9 cellular contexts compared by ENCODE assay signal in the genomic region with DNA sequence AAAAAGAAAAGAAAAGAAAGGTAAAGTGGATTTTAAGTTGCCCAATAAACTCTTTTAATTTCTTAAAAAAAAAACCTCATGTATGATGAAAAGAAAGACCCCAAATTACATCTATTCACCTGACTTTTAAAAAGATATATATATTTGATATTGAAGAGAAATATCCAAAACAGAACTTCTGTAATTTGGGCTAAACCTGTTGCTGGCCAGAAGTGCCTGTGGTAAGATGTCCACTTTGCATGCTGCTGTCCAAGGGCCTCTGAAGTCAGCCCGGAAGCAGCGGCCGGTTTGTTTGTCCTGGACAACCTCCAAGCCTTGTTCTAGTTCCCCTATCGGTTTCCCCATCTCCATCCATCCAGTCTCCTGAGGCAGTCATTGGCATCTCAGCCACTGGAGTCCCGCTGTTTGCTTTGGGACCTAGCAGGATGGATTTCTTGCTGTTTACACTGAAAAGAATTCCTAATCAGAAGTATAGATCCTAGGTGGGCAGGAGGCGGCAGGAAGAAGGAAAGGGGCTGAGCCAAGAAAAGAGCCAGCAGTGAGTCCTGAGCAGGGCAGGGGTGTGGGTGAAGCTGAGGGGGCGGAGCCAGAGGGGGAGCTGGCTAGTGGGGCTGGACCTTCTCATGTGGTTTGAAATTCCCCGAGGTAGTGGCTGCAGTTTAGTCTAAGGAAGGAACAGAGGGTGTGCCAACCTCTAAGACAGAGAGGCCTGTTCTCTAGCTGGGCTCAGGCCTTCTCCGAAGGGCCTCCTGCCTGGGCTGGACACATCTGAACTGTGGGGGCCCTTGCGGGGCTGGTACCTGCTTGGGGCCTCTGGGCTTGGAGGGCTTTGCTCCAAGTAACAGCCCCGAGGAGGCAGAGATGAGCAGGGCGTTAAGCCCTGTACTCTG. TPM values are rescaled to one million over a fixed set of nuclear protein-coding genes. Genes with fewer than 3 reads are reported as not detected.
DNase-seq lines count a peak whose midpoint lies in the region; ATAC-seq and TF ChIP-seq lines count a peak whose summit lies in the region.
"Had no signal": no experiment of that assay in that cellular context is flagged by ENCODE, and none has a peak within 500 bp of the region (broad histone marks: within the 10 kb centered on the region; RNA-seq: fewer than 3 reads in every experiment).

No MANE protein-coding gene starts in this region.

- H3K27me3 ChIP-seq in MG63 (no peaks in the 10 kb centered on the region), breast epithelium (no peaks in the 10 kb centered on the region), left lung (peaks cover 11 to 52% of the 10 kb centered on the region in 2 donors)

- H3K27ac ChIP-seq in breast epithelium = peak overlapping the region; percentile 68
- no peak overlapping the region for H3K27ac ChIP-seq in left lung

- H3K9me3 ChIP-seq in MG63 (no peaks in the 10 kb centered on the region), breast epithelium (no peaks in the 10 kb centered on the region), left lung (no peaks in the 10 kb centered on the region)

- H3K27ac Mint-ChIP-seq in natural killer cell treated with Interleukin-12 subunit alpha and Interleukin-12 subunit beta and Interleukin-15 and Interleukin-18, amount 100 ng/mL, for 72 hours = no peak overlapping the region
- H3K27ac Mint-ChIP-seq in activated T-helper 2 cell treated with anti-CD3 and anti-CD28 coated beads, Interferon-gamma antibody, Interleukin-2, Interleukin-4, amounts not matched to agents 10 μg/mL and 5 μg/mL and 100 μg/mL, durations not matched to agents 14 hours and 24 hours and 36 hours = no peak overlapping the region

- no peaks in the 10 kb centered on the region for H3K36me3 Mint-ChIP-seq in natural killer cell treated with Interleukin-12 subunit alpha and Interleukin-12 subunit beta and Interleukin-15 and Interleukin-18, amount 100 ng/mL, for 72 hours
- H3K36me3 Mint-ChIP-seq in activated T-helper 2 cell treated with anti-CD3 and anti-CD28 coated beads, Interferon-gamma antibody, Interleukin-2, Interleukin-4, amounts not matched to agents 10 μg/mL and 5 μg/mL and 100 μg/mL, durations not matched to agents 14 hours and 24 hours and 36 hours (ENCODE audit: low read depth) = no peaks in the 10 kb centered on the region

- H3K4me1 ChIP-seq in breast epithelium (peaks cover 0 to 13% of the 10 kb centered on the region in 2 donors), left lung (peaks cover 5 to 27% of the 10 kb centered on the region in 2 donors)

- no peaks in the 10 kb centered on the region for H3K36me3 ChIP-seq in MG63
- no peaks in the 10 kb centered on the region for H3K36me3 ChIP-seq in breast epithelium
- H3K36me3 ChIP-seq in left lung = no peaks in the 10 kb centered on the region

- H3K27me3 Mint-ChIP-seq in natural killer cell treated with Interleukin-12 subunit alpha and Interleukin-12 subunit beta and Interleukin-15 and Interleukin-18, amount 100 ng/mL, for 72 hours = peaks cover 28 to 36% of the 10 kb centered on the region in 2 donors
- H3K27me3 Mint-ChIP-seq in activated T-helper 2 cell treated with anti-CD3 and anti-CD28 coated beads, Interferon-gamma antibody, Interleukin-2, Interleukin-4, amounts not matched to agents 10 μg/mL and 5 μg/mL and 100 μg/mL, durations not matched to agents 14 hours and 24 hours and 36 hours (ENCODE audit: low read depth) = peaks cover 39% of the 10 kb centered on the region

- no peak for TF ChIP-seq POLR2A in breast epithelium (IDR thresholded peaks at IDR 0.05)

- DNase-seq in AG08396 (ENCODE audit: low spot score) (peak; percentile 83), MG63 (peak; percentile 54), breast epithelium (ENCODE audit: low spot score in 2 of 2) (peak; percentile 73 to 74), left lung (peak in 1 of 2 donors; percentile 72), NCI-H345 treated with DMSO at 0.1 percent for 48 hours (lab: John Stamatoyannopoulos, UW; ENCODE audit: unreplicated experiment) (no peak), NCI-H2227 (lab: John Stamatoyannopoulos, UW; ENCODE audit: unreplicated experiment) (no peak)
- no peak for DNase-seq in natural killer cell treated with Interleukin-12 subunit alpha and Interleukin-12 subunit beta and Interleukin-15 and Interleukin-18, amount 100 ng/mL, for 72 hours (ENCODE audit: low spot score)
- no peak for DNase-seq in activated T-helper 2 cell treated with anti-CD3 and anti-CD28 coated beads, Interferon-gamma antibody, Interleukin-2, Interleukin-4, amounts not matched to agents 10 μg/mL and 5 μg/mL and 100 μg/mL, durations not matched to agents 14 hours and 24 hours and 36 hours (ENCODE audit: low spot score)
- DNase-seq: NCI-H2171 treated with DMSO at 0.1 percent for 48 hours had no signal

- intact Hi-C loops in breast epithelium (cut with DNase I; ENCODE audit: low total_unique reads) (no loop called here), left lung (cut with DNase I) (no loop called here)
- intact Hi-C loops in activated T-helper 2 cell treated with anti-CD3 and anti-CD28 coated beads, Interferon-gamma antibody, Interleukin-2, Interleukin-4, amounts not matched to agents 10 μg/mL and 5 μg/mL and 100 μg/mL, durations not matched to agents 14 hours and 24 hours and 36 hours (cut with micrococcal nuclease) = no loop called here

- no peak overlapping the region for H3K4me3 Mint-ChIP-seq in natural killer cell treated with Interleukin-12 subunit alpha and Interleukin-12 subunit beta and Interleukin-15 and Interleukin-18, amount 100 ng/mL, for 72 hours
- H3K4me3 Mint-ChIP-seq in activated T-helper 2 cell treated with anti-CD3 and anti-CD28 coated beads, Interferon-gamma antibody, Interleukin-2, Interleukin-4, amounts not matched to agents 10 μg/mL and 5 μg/mL and 100 μg/mL, durations not matched to agents 14 hours and 24 hours and 36 hours (ENCODE audit: low read depth) = no peak overlapping the region

- no peaks in the 10 kb centered on the region for H3K9me3 Mint-ChIP-seq in natural killer cell treated with Interleukin-12 subunit alpha and Interleukin-12 subunit beta and Interleukin-15 and Interleukin-18, amount 100 ng/mL, for 72 hours
- H3K9me3 Mint-ChIP-seq in activated T-helper 2 cell treated with anti-CD3 and anti-CD28 coated beads, Interferon-gamma antibody, Interleukin-2, Interleukin-4, amounts not matched to agents 10 μg/mL and 5 μg/mL and 100 μg/mL, durations not matched to agents 14 hours and 24 hours and 36 hours = no peaks in the 10 kb centered on the region

- no peak for TF ChIP-seq CTCF in breast epithelium (IDR thresholded peaks at IDR 0.05)
- TF ChIP-seq CTCF in left lung (IDR thresholded peaks at IDR 0.05) = no peak

- no peak overlapping the region for H3K4me3 ChIP-seq in MG63
- H3K4me3 ChIP-seq in breast epithelium = no peak overlapping the region
- H3K4me3 ChIP-seq in left lung = no peak overlapping the region

- ATAC-seq in left lung = peak; percentile 74
- no peak for ATAC-seq in natural killer cell treated with Interleukin-12 subunit alpha and Interleukin-12 subunit beta and Interleukin-15 and Interleukin-18, amount 100 ng/mL, for 72 hours

- H3K4me1 Mint-ChIP-seq in natural killer cell treated with Interleukin-12 subunit alpha and Interleukin-12 subunit beta and Interleukin-15 and Interleukin-18, amount 100 ng/mL, for 72 hours (ENCODE audit: low read depth in 2 of 2) = peaks cover 0 to 3% of the 10 kb centered on the region in 2 donors
- peaks cover 4% of the 10 kb centered on the region for H3K4me1 Mint-ChIP-seq in activated T-helper 2 cell treated with anti-CD3 and anti-CD28 coated beads, Interferon-gamma antibody, Interleukin-2, Interleukin-4, amounts not matched to agents 10 μg/mL and 5 μg/mL and 100 μg/mL, durations not matched to agents 14 hours and 24 hours and 36 hours (ENCODE audit: low read depth)

RNA-seq across cellular contexts. Expression of a gene that starts 3.3 kb away (rescaled TPM):
- not detected in 2 replicates for total RNA-seq in MG63 (2014; rRNA removed; shearing (Covaris generic); ENCODE audit: low replicate concordance)
- 1 to 10 TPM in 1 of 3 donors, under 1 TPM in 2; 0.16 to 8.2 (median 0.98) TPM for total RNA-seq in breast epithelium
- 1 to 10 TPM; 5.4 to 7.8 TPM for total RNA-seq in left lung
- not detected for total RNA-seq in natural killer cell treated with Interleukin-12 subunit alpha and Interleukin-12 subunit beta and Interleukin-15 and Interleukin-18, amount 100 ng/mL, for 72 hours
- total RNA-seq in activated T-helper 2 cell treated with anti-CD3 and anti-CD28 coated beads, Interferon-gamma antibody, Interleukin-2, Interleukin-4, amounts not matched to agents 10 μg/mL and 5 μg/mL and 100 μg/mL, durations not matched to agents 14 hours and 24 hours and 36 hours = not detected in 2 replicates

RNA-seq across cellular contexts. Expression of a gene that starts 56.5 kb away (rescaled TPM):
- total RNA-seq in MG63 (2014; rRNA removed; shearing (Covaris generic); ENCODE audit: low replicate concordance) = 2.5 and 3.4 TPM in 2 replicates
- total RNA-seq in breast epithelium (10 to 100 TPM in 1 of 3 donors, 1 to 10 TPM in 2; 5.0 to 22.7 (median 8.8) TPM), left lung (10 to 100 TPM; 14.9 to 15.1 TPM)
- 1 to 10 TPM; 1.9 to 2.7 TPM for total RNA-seq in natural killer cell treated with Interleukin-12 subunit alpha and Interleukin-12 subunit beta and Interleukin-15 and Interleukin-18, amount 100 ng/mL, for 72 hours
- total RNA-seq in activated T-helper 2 cell treated with anti-CD3 and anti-CD28 coated beads, Interferon-gamma antibody, Interleukin-2, Interleukin-4, amounts not matched to agents 10 μg/mL and 5 μg/mL and 100 μg/mL, durations not matched to agents 14 hours and 24 hours and 36 hours = 31.9 and 33.8 TPM in 2 replicates

Comparison
In these comparisons a context has a peak if more than half of its experiments do, and no peak if none do; other contexts are left out.
1. DNase-seq: peak in AG08396 (single experiment), MG63 (single experiment) and breast epithelium (2 of 2); none in NCI-H345 treated with DMSO at 0.1 percent for 48 hours (single experiment), NCI-H2227 (single experiment), natural killer cell treated with Interleukin-12 subunit alpha and Interleukin-12 subunit beta and Interleukin-15 and Interleukin-18, amount 100 ng/mL, for 72 hours (single experiment) and activated T-helper 2 cell treated with anti-CD3 and anti-CD28 coated beads, Interferon-gamma antibody, Interleukin-2, Interleukin-4, amounts not matched to agents 10 μg/mL and 5 μg/mL and 100 μg/mL, durations not matched to agents 14 hours and 24 hours and 36 hours (single experiment).
2. H3K27ac ChIP-seq: peak in breast epithelium (2 of 2); none in left lung (0 of 2).